ENCODE assay signal across 12 cellular contexts in genomic region chr15:58228708-58229107, GRCh38.
DNase-seq lines count a peak whose midpoint lies in the region; FAIRE-seq and TF ChIP-seq lines count a peak whose summit lies in the region.
"Had no signal": no experiment of that assay in that cellular context is flagged by ENCODE, and none has a peak within 500 bp of the region (broad histone marks: within the 10 kb centered on the region; RNA-seq: fewer than 3 reads in every experiment).

No MANE protein-coding gene starts in this region.

- peaks cover 1% of the 10 kb centered on the region for H3K79me2 ChIP-seq in keratinocyte (ENCODE audit: control insufficient read depth, insufficient read depth, low read length)

- H3K9me1 ChIP-seq in keratinocyte (ENCODE audit: control insufficient read depth, extremely low read depth, insufficient read depth, low read length) = no peaks in the 10 kb centered on the region

- peak overlapping the region; percentile 17 for H3K4me2 ChIP-seq in keratinocyte (ENCODE audit: control insufficient read depth, extremely low read depth, insufficient read depth, low read depth, low read length)

- H3K4me3 ChIP-seq in keratinocyte (ENCODE audit: control insufficient read depth in 2 of 3, extremely low read depth in 1 of 3, insufficient read depth in 2 of 3, low read depth in 1 of 3, low read length in 3 of 3) = no peak overlapping the region
- no peak overlapping the region for H3K4me3 ChIP-seq in CD8-positive, alpha-beta memory T cell (ENCODE audit: low read length)
- H3K4me3 ChIP-seq: K562, testis had no signal

- H3K4me1 ChIP-seq in keratinocyte (ENCODE audit: control insufficient read depth, extremely low read depth, insufficient read depth, low read length) = peaks cover 51% of the 10 kb centered on the region
- H3K4me1 ChIP-seq in CD8-positive, alpha-beta memory T cell (ENCODE audit: insufficient read depth, low read length) = peaks cover 4% of the 10 kb centered on the region

- dilution Hi-C loops in keratinocyte (cut with MboI; ENCODE audit: extremely low pct_ligation_motif_present, low sequenced_read_pairs) = no loop called here

- no peaks in the 10 kb centered on the region for H3K27me3 ChIP-seq in keratinocyte (ENCODE audit: control insufficient read depth, extremely low read depth, insufficient read depth, low read length)
- no peaks in the 10 kb centered on the region for H3K27me3 ChIP-seq in CD8-positive, alpha-beta memory T cell (ENCODE audit: insufficient read depth, low read length, poor library complexity, severe bottlenecking)
- H3K27me3 ChIP-seq: testis had no signal

- no peaks in the 10 kb centered on the region for H3K36me3 Mint-ChIP-seq in CD8-positive, alpha-beta memory T cell

- no peaks in the 10 kb centered on the region for H3K9me3 ChIP-seq in keratinocyte (ENCODE audit: control insufficient read depth, low read depth, low read length)
- no peaks in the 10 kb centered on the region for H3K9me3 ChIP-seq in CD8-positive, alpha-beta memory T cell (ENCODE audit: low read length)
- H3K9me3 ChIP-seq: testis had no signal

- no peak overlapping the region for H2AFZ ChIP-seq in keratinocyte (ENCODE audit: control insufficient read depth, low read length)

- DNase-seq in NCI-H748 (lab: John Stamatoyannopoulos, UW; ENCODE audit: unreplicated experiment) (peak; percentile 18), NCI-H748 treated with DMSO at 0.1 percent for 48 hours (lab: John Stamatoyannopoulos, UW) (no peak), caudate nucleus (lab: John Stamatoyannopoulos, UW) (no peak), keratinocyte (ENCODE audit: low read depth, low spot score) (no peak), NCI-H2081 treated with DMSO at 0.1 percent for 48 hours (lab: John Stamatoyannopoulos, UW) (no peak), GM19240 (ENCODE audit: insufficient read length, low spot score) (no peak)
- no peak for DNase-seq in CD8-positive, alpha-beta memory T cell
- DNase-seq: stimulated activated CD4-positive, alpha-beta T cell treated with anti-CD3 and anti-CD28 coated beads, Interleukin-15, amount 100 ng/mL, for 24 hours; testis had no signal

- no peaks in the 10 kb centered on the region for H4K20me1 ChIP-seq in keratinocyte (ENCODE audit: control insufficient read depth, extremely low read depth, insufficient read depth, low read length)

- TF ChIP-seq CTCF in keratinocyte (optimal IDR thresholded peaks at IDR 0.05 in 1 of 3, IDR thresholded peaks at IDR 0.05 in 1 of 3, conservative IDR thresholded peaks at IDR 0.05 in 1 of 3; ENCODE audit: extremely low read depth in 1 of 3, insufficient read depth in 2 of 3, low read length in 3 of 3) = no peak

- no peak overlapping the region for H3K27ac Mint-ChIP-seq in CD8-positive, alpha-beta memory T cell

- FAIRE-seq in keratinocyte (lab: Jason Lieb, UNC) = peak; percentile 29
- FAIRE-seq: A204.1 had no signal

- no peaks in the 10 kb centered on the region for H3K36me3 ChIP-seq in keratinocyte (ENCODE audit: control insufficient read depth in 2 of 2, extremely low read depth in 1 of 2, insufficient read depth in 2 of 2, low read length in 2 of 2)
- H3K36me3 ChIP-seq in CD8-positive, alpha-beta memory T cell (ENCODE audit: insufficient read depth, low read length) = no peaks in the 10 kb centered on the region

- CTCF ChIA-PET in CD8-positive, alpha-beta memory T cell (lab: Charles Lee) = interaction anchor here (0.8 to 2.6 kb wide), 5 partner anchors 525 to 1300 kb away, joined by 3 to 5 read pairs (median 4); partner anchors contain the start of gene MINDY2

- no peak overlapping the region for H3K4me3 Mint-ChIP-seq in CD8-positive, alpha-beta memory T cell

- POLR2A ChIA-PET in CD8-positive, alpha-beta memory T cell (lab: Charles Lee) = no interaction called here

- peaks cover 6 to 45% of the 10 kb centered on the region in 2 donors for H3K27me3 Mint-ChIP-seq in CD8-positive, alpha-beta memory T cell

- H3K27ac ChIP-seq in caudate nucleus (ENCODE audit: low read depth, low read length) (peak overlapping the region; percentile 93), keratinocyte (ENCODE audit: control insufficient read depth, insufficient read depth, low read length) (no peak overlapping the region), temporal lobe (ENCODE audit: low read depth, low read length) (peak overlapping the region; percentile 76)
- H3K27ac ChIP-seq in CD8-positive, alpha-beta memory T cell (ENCODE audit: low read depth, low read length) = no peak overlapping the region
- H3K27ac ChIP-seq: testis had no signal

- no peak overlapping the region for H3K9ac ChIP-seq in keratinocyte (ENCODE audit: control insufficient read depth, extremely low read depth, insufficient read depth, low read length)

- H3K4me1 Mint-ChIP-seq in CD8-positive, alpha-beta memory T cell = peaks cover 4 to 15% (median 14%) of the 10 kb centered on the region in 3 donors

- H3K9me3 Mint-ChIP-seq in CD8-positive, alpha-beta memory T cell = no peaks in the 10 kb centered on the region

Comparison
In these comparisons a context has a peak if more than half of its experiments do, and no peak if none do; other contexts are left out.
1. H3K27ac ChIP-seq: peak in caudate nucleus (single experiment) and temporal lobe (single experiment); none in keratinocyte (single experiment) and CD8-positive, alpha-beta memory T cell (single experiment).